Comparison of ENCODE assay signal across 26 cellular contexts in the genomic region with DNA sequence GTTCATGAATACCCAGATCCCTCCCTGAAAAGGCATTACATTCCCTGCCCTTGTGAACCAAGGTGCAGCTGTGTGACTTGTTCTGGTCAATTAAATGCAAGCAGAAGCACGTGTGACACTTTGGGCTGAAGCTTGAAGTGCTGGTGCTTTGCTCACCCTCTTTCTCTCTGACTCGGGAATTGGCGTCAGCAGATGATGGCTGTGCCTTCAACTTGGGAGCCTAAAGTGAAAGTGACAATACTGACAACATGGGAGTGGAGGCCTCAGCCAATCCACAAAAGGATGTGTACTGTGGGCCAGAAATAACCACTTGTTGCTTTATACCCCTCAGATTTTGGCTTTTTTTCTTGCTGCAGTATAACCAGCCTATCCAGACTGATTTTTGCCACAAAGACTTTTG.
DNase-seq lines count a peak whose midpoint lies in the region; ATAC-seq, FAIRE-seq and TF ChIP-seq lines count a peak whose summit lies in the region.
"Had no signal": no experiment of that assay in that cellular context is flagged by ENCODE, and none has a peak within 500 bp of the region (broad histone marks: within the 10 kb centered on the region; RNA-seq: fewer than 3 reads in every experiment).

No MANE protein-coding gene starts in this region.

- POLR2A ChIA-PET in HepG2 (lab: Yijun Ruan, JAX): no interaction called here

- no peak overlapping the region for H3K27ac Mint-ChIP-seq in endodermal cell
- H3K27ac Mint-ChIP-seq in type B pancreatic cell: no peak overlapping the region
- H3K27ac Mint-ChIP-seq: activated CD8-positive, alpha-beta T cell treated with anti-CD3 and anti-CD28 coated beads, Interleukin-2, amount 10 ng/mL, durations not matched to agents 7 days and 5 days; activated naive CD4-positive, alpha-beta T cell treated with anti-CD3 and anti-CD28 coated beads, Interleukin-2, amount 50 U/mL, for 24 hours; CD4-positive, alpha-beta T cell; mesothelial cell of epicardium; nephron had no signal

- H3K4me1 ChIP-seq in right atrium auricular region (peaks cover 0 to 14% of the 10 kb centered on the region in 2 donors), endodermal cell (ENCODE audit: control insufficient read depth, insufficient read depth, low read length) (no peaks in the 10 kb centered on the region), psoas muscle (peaks cover 5% of the 10 kb centered on the region), HepG2 (ENCODE audit: insufficient read depth, low read length) (no peaks in the 10 kb centered on the region)
- H3K4me1 ChIP-seq: ascending aorta had no signal

- no peaks in the 10 kb centered on the region for H4K20me1 ChIP-seq in HepG2 (ENCODE audit: insufficient read depth, low read length)

- DNase-seq in Right ventricle myocardium superior (no peak), right atrium auricular region (ENCODE audit: low spot score) (no peak), NCI-H345 treated with DMSO at 0.1 percent for 48 hours (lab: John Stamatoyannopoulos, UW; ENCODE audit: unreplicated experiment) (peak; percentile 29), endodermal cell (peak; percentile 53), type B pancreatic cell (ENCODE audit: extremely low spot score, unreplicated experiment) (peak; percentile 34), psoas muscle (no peak), HepG2 (ENCODE audit: low spot score) (no peak)
- DNase-seq: activated CD8-positive, alpha-beta T cell treated with anti-CD3 and anti-CD28 coated beads, Interleukin-2, amount 10 ng/mL, durations not matched to agents 7 days and 5 days; activated T-cell treated with anti-CD3 and anti-CD28 coated beads, Interleukin-2, amount 50 U/mL, for 4 hours; CD4-positive, alpha-beta T cell; DMS 273 treated with DMSO at 0.1 percent for 48 hours; effector CD4-positive, alpha-beta T cell; H7; NCI-H1092; NCI-H2081 treated with DMSO at 0.1 percent for 48 hours; stimulated activated naive CD4-positive, alpha-beta T cell treated with Interleukin-2 at 50 U/mL for 16 hours; T1000; thyroid gland had no signal

- H3K27me3 Mint-ChIP-seq in endodermal cell (ENCODE audit: insufficient read depth): peaks cover 9% of the 10 kb centered on the region
- peaks cover 15% of the 10 kb centered on the region for H3K27me3 Mint-ChIP-seq in type B pancreatic cell

- ATAC-seq in Right ventricle myocardium superior (ENCODE audit: poor library complexity): peak; percentile 63
- ATAC-seq in psoas muscle: no peak
- ATAC-seq in HG03175 (IDR thresholded peaks at IDR 0.05; ENCODE audit: unreplicated experiment): no peak
- ATAC-seq in HepG2: no peak
- ATAC-seq: activated CD8-positive, alpha-beta T cell treated with anti-CD3 and anti-CD28 coated beads, Interleukin-2, amount 10 ng/mL, durations not matched to agents 7 days and 5 days; activated T-cell treated with anti-CD3 and anti-CD28 coated beads, Interleukin-2, amount 50 U/mL, for 4 hours; esophagus mucosa; gastroesophageal sphincter had no signal

- H3K9me3 ChIP-seq in right atrium auricular region (no peaks in the 10 kb centered on the region), endodermal cell (ENCODE audit: control insufficient read depth, low read length) (no peaks in the 10 kb centered on the region), psoas muscle (no peaks in the 10 kb centered on the region), HepG2 (ENCODE audit: low read length) (no peaks in the 10 kb centered on the region)
- H3K9me3 ChIP-seq: ascending aorta, gastroesophageal sphincter, thyroid gland had no signal

- no peak overlapping the region for H2AFZ ChIP-seq in HepG2 (ENCODE audit: low read length)

- no peaks in the 10 kb centered on the region for H3K36me3 ChIP-seq in right atrium auricular region
- no peaks in the 10 kb centered on the region for H3K36me3 ChIP-seq in endodermal cell (ENCODE audit: control insufficient read depth, insufficient read depth, low read length)
- no peaks in the 10 kb centered on the region for H3K36me3 ChIP-seq in psoas muscle (ENCODE audit: insufficient read depth in 1 of 2, low read depth in 1 of 2)
- no peaks in the 10 kb centered on the region for H3K36me3 ChIP-seq in HepG2 (replicated peaks in 1 of 2; ENCODE audit: control insufficient read depth in 1 of 2, insufficient read depth in 2 of 2, low read length in 2 of 2)
- H3K36me3 ChIP-seq: ascending aorta, gastroesophageal sphincter, thyroid gland had no signal

- CTCF ChIA-PET in HepG2 (lab: Yijun Ruan, JAX; ENCODE audit: low intra/inter-chr PET ratio, low total read pairs): no interaction called here

- H3K4me1 Mint-ChIP-seq in endodermal cell (peaks cover 10% of the 10 kb centered on the region), type B pancreatic cell (ENCODE audit: unreplicated experiment) (peaks cover 9% of the 10 kb centered on the region)
- H3K4me1 Mint-ChIP-seq: activated naive CD4-positive, alpha-beta T cell treated with anti-CD3 and anti-CD28 coated beads, Interleukin-2, amount 50 U/mL, for 24 hours had no signal

- H3K4me3 ChIP-seq in right atrium auricular region (no peak overlapping the region), endodermal cell (ENCODE audit: low read length) (no peak overlapping the region), psoas muscle (no peak overlapping the region), HepG2 (replicated peaks in 1 of 3; ENCODE audit: insufficient read depth in 1 of 3, low read depth in 2 of 3, low read length in 3 of 3) (no peak overlapping the region)
- H3K4me3 ChIP-seq: ascending aorta, gastroesophageal sphincter, thyroid gland had no signal

- TF ChIP-seq POLR2A in HepG2 (IDR thresholded peaks at IDR 0.05; ENCODE audit: insufficient read depth in 1 of 2, low read depth in 2 of 2, low read length in 2 of 2): no peak

- H3K36me3 Mint-ChIP-seq in endodermal cell (ENCODE audit: low read depth) (no peaks in the 10 kb centered on the region), type B pancreatic cell (no peaks in the 10 kb centered on the region)
- H3K36me3 Mint-ChIP-seq: activated naive CD4-positive, alpha-beta T cell treated with anti-CD3 and anti-CD28 coated beads, Interleukin-2, amount 50 U/mL, for 24 hours; mesothelial cell of epicardium had no signal

- no peak for TF ChIP-seq CTCF in right atrium auricular region (IDR thresholded peaks at IDR 0.05)
- no peak for TF ChIP-seq CTCF in endodermal cell (conservative IDR thresholded peaks at IDR 0.05)
- TF ChIP-seq CTCF in type B pancreatic cell (conservative IDR thresholded peaks at IDR 0.05): no peak
- TF ChIP-seq CTCF in psoas muscle (IDR thresholded peaks at IDR 0.05): no peak
- TF ChIP-seq CTCF in HepG2 (CRISPR knock-in tag; IDR thresholded peaks at IDR 0.05): no peak

- in situ Hi-C loops in HepG2 (cut with HindIII; ENCODE audit: extremely low pct_ligation_motif_present, low pct_unique_long_range_greater_than_20kb): no loop called here

- H3K9ac ChIP-seq in endodermal cell (ENCODE audit: extremely low read depth, low read length, poor library complexity, severe bottlenecking) (no peak overlapping the region), HepG2 (ENCODE audit: insufficient read depth, low read depth, low read length) (no peak overlapping the region)

- H3K27ac ChIP-seq in right atrium auricular region: no peak overlapping the region
- no peak overlapping the region for H3K27ac ChIP-seq in endodermal cell (ENCODE audit: low read depth, low read length)
- no peak overlapping the region for H3K27ac ChIP-seq in psoas muscle
- H3K27ac ChIP-seq in HepG2 (ENCODE audit: extremely low read length, insufficient read depth, low read length): no peak overlapping the region
- H3K27ac ChIP-seq: ascending aorta, gastroesophageal sphincter, thyroid gland had no signal

- no TSS peak for BruUV-seq in HepG2 (replicated peaks; lab: Mats Ljungman, UMichigan)

- H3K79me2 ChIP-seq in HepG2 (ENCODE audit: insufficient read depth, low read length): no peaks in the 10 kb centered on the region

- 71 to 83% methylated on average over 2 to 3 of the region's 3 CpGs for WGBS in endodermal cell (ENCODE audit: insufficient coverage in 1 of 2, insufficient read length in 1 of 2), 2 experiments
- WGBS in psoas muscle, 3 donors: 43 to 50% (median 43%) methylated on average over 3 of the region's 3 CpGs
- 20% methylated on average over 3 of the region's 3 CpGs for whole genome bisulfite sequencing in HepG2 (ENCODE audit: low lambda C conversion rate)

- no peak overlapping the region for H3K4me2 ChIP-seq in HepG2 (ENCODE audit: low read depth, low read length)

- H3K27me3 ChIP-seq in right atrium auricular region: no peaks in the 10 kb centered on the region
- no peaks in the 10 kb centered on the region for H3K27me3 ChIP-seq in endodermal cell (ENCODE audit: control insufficient read depth, insufficient read depth, low read length, poor library complexity, severe bottlenecking)
- H3K27me3 ChIP-seq in psoas muscle (ENCODE audit: insufficient read depth in 3 of 3, low read length in 2 of 3): no peaks in the 10 kb centered on the region
- H3K27me3 ChIP-seq in HepG2 (ENCODE audit: control insufficient read depth in 1 of 2, insufficient read depth in 2 of 2, low read length in 2 of 2): peaks cover 0 to 24% of the 10 kb centered on the region in 2 experiments; a peak in 3 of 5 replicates
- H3K27me3 ChIP-seq: ascending aorta, thyroid gland had no signal

- H3K9me3 Mint-ChIP-seq in endodermal cell: no peaks in the 10 kb centered on the region
- no peaks in the 10 kb centered on the region for H3K9me3 Mint-ChIP-seq in type B pancreatic cell
- H3K9me3 Mint-ChIP-seq: activated naive CD4-positive, alpha-beta T cell treated with anti-CD3 and anti-CD28 coated beads, Interleukin-2, amount 50 U/mL, for 24 hours; activated T-cell treated with anti-CD3 and anti-CD28 coated beads, Interleukin-2, amount 50 U/mL, for 4 hours; CD4-positive, alpha-beta T cell had no signal

- H3K4me3 Mint-ChIP-seq in endodermal cell (no peak overlapping the region), type B pancreatic cell (no peak overlapping the region)
- H3K4me3 Mint-ChIP-seq: activated CD8-positive, alpha-beta T cell treated with anti-CD3 and anti-CD28 coated beads, Interleukin-2, amount 10 ng/mL, durations not matched to agents 7 days and 5 days; activated naive CD4-positive, alpha-beta T cell treated with anti-CD3 and anti-CD28 coated beads, Interleukin-2, amount 50 U/mL, for 24 hours; activated T-cell treated with anti-CD3 and anti-CD28 coated beads, Interleukin-2, amount 50 U/mL, for 4 hours; CD4-positive, alpha-beta T cell; mesothelial cell of epicardium; nephron had no signal

- FAIRE-seq in HepG2 (lab: Jason Lieb, UNC): no peak
- FAIRE-seq: RCC 7860 had no signal

- TF ChIP-seq EP300 in HepG2 (IDR thresholded peaks at IDR 0.05; ENCODE audit: low read depth in 2 of 2, low read length in 2 of 2): no peak
- TF ChIP-seq EP300 in HepG2 (CRISPR knock-in tag; IDR thresholded peaks at IDR 0.05; ENCODE audit: borderline replicate concordance): no peak

- intact Hi-C loops in Right ventricle myocardium superior (cut with DNase I) (no loop called here), psoas muscle (cut with DNase I) (no loop called here), HepG2 (cut with micrococcal nuclease; ENCODE audit: unreplicated experiment) (no loop called here)

- no peak for TF ChIP-seq RAD21 in HepG2 (CRISPR knock-in tag; IDR thresholded peaks at IDR 0.05)

TF ChIP-seq in HepG2, 621 proteins besides CTCF, POLR2A, EP300 and RAD21 (continues in another document):
- TF ChIP-seq HDAC1 (CRISPR knock-in tag; IDR thresholded peaks at IDR 0.05) (no peak), ZNF550 (CRISPR knock-in tag; IDR thresholded peaks at IDR 0.05; ENCODE audit: borderline replicate concordance) (no peak), ZNF775 (CRISPR knock-in tag; IDR thresholded peaks at IDR 0.05; ENCODE audit: borderline replicate concordance) (no peak), BRCA1 (CRISPR knock-in tag; IDR thresholded peaks at IDR 0.05) (no peak)

Comparison
In these comparisons a context has a peak if more than half of its experiments do, and no peak if none do; other contexts are left out.
1. DNase-seq: peak in NCI-H345 treated with DMSO at 0.1 percent for 48 hours (single experiment), endodermal cell (single experiment) and type B pancreatic cell (single experiment); none in Right ventricle myocardium superior (single experiment), right atrium auricular region (single experiment), psoas muscle (0 of 2) and HepG2 (single experiment).